ENCODE assay signal across 14 cellular contexts in genomic region chr12:53825246-53826081, GRCh38.
A peak's percentile ranks its signal among the peaks of the same experiment; 100 is the strongest.
DNase-seq lines count a peak whose midpoint lies in the region; ATAC-seq and TF ChIP-seq lines count a peak whose summit lies in the region.
"Had no signal": no experiment of that assay in that cellular context is flagged by ENCODE, and none has a peak within 500 bp of the region (broad histone marks: within the 10 kb centered on the region; RNA-seq: fewer than 3 reads in every experiment).

No MANE protein-coding gene starts in this region.

- DNase-seq in COLO829 (ENCODE audit: low spot score), result peak; percentile 54
- peak; percentile 73 for DNase-seq in HuH-7.5 (ENCODE audit: low spot score)
- DNase-seq in T1000 (lab: John Stamatoyannopoulos, UW), result peak; percentile 100
- no peak for DNase-seq in left lung
- DNase-seq in NCI-H2029 (lab: John Stamatoyannopoulos, UW), result no peak
- DNase-seq in inferior parietal cortex (ENCODE audit: extremely low spot score), result no peak
- DNase-seq in trophoblast cell, result no peak
- DNase-seq: activated naive CD4-positive, alpha-beta T cell; DND-41; effector memory CD4-positive, alpha-beta T cell; SHP77 treated with DMSO at 0.1 percent for 48 hours; stimulated activated CD4-positive, alpha-beta T cell treated with anti-CD3 and anti-CD28 coated beads, Interleukin-15, amount 100 ng/mL, for 24 hours had no signal

- no peak overlapping the region for H3K14ac ChIP-seq in trophoblast cell (ENCODE audit: low read length)

- no peak overlapping the region for H4K91ac ChIP-seq in trophoblast cell (ENCODE audit: low read depth, low read length)

- no CpG with 5 or more reads among the region's 8 CpGs for WGBS in trophoblast cell (ENCODE audit: extremely low coverage, insufficient coverage, insufficient read length)

- H4K8ac ChIP-seq in trophoblast cell (ENCODE audit: low read depth, low read length), result no peak overlapping the region

- no peaks in the 10 kb centered on the region for H3K79me2 ChIP-seq in trophoblast cell (ENCODE audit: control insufficient read depth, insufficient read depth, low read length, poor library complexity)

- intact Hi-C loops in left lung (cut with DNase I), result no loop called here

- H3K18ac ChIP-seq in trophoblast cell (ENCODE audit: low read length), result no peak overlapping the region

- H3K27ac ChIP-seq in left lung (no peak overlapping the region), trophoblast cell (ENCODE audit: low read depth, low read length) (no peak overlapping the region)
- H3K27ac ChIP-seq: gastroesophageal sphincter had no signal

- H3K9me3 ChIP-seq in left lung (no peaks in the 10 kb centered on the region), trophoblast cell (ENCODE audit: insufficient read depth, low read depth, low read length) (peaks cover 2% of the 10 kb centered on the region)
- H3K9me3 ChIP-seq: gastroesophageal sphincter had no signal

- H3K36me3 ChIP-seq in left lung (no peaks in the 10 kb centered on the region), trophoblast cell (ENCODE audit: control insufficient read depth in 1 of 2, insufficient read depth in 2 of 2, low read length in 2 of 2) (no peaks in the 10 kb centered on the region)
- H3K36me3 ChIP-seq: gastroesophageal sphincter had no signal

- no peak overlapping the region for H3K23ac ChIP-seq in trophoblast cell (ENCODE audit: low read length)

- H3K4me3 ChIP-seq in left lung (no peak overlapping the region), trophoblast cell (ENCODE audit: low read depth, low read length) (no peak overlapping the region)
- H3K4me3 ChIP-seq: gastroesophageal sphincter had no signal

- H2BK5ac ChIP-seq in trophoblast cell (ENCODE audit: low read depth, low read length, poor library complexity), result no peak overlapping the region

- H2AK5ac ChIP-seq in trophoblast cell (ENCODE audit: low read length), result no peak overlapping the region

- H3K9ac ChIP-seq in trophoblast cell (ENCODE audit: low read length), result no peak overlapping the region

- H3K4me1 ChIP-seq in left lung (no peaks in the 10 kb centered on the region), trophoblast cell (ENCODE audit: control insufficient read depth in 1 of 2, insufficient read depth in 2 of 2, low read length in 2 of 2) (no peaks in the 10 kb centered on the region)
- H3K4me1 ChIP-seq: gastroesophageal sphincter had no signal

- H2AFZ ChIP-seq in trophoblast cell (ENCODE audit: insufficient read depth, low read length, poor library complexity), result no peak overlapping the region

- no peak overlapping the region for H3K4ac ChIP-seq in trophoblast cell (ENCODE audit: low read depth, low read length)

- no peak overlapping the region for H2BK120ac ChIP-seq in trophoblast cell (ENCODE audit: insufficient read depth, low read length, poor library complexity)

- peak; percentile 84 for ATAC-seq in left lung
- ATAC-seq in HG03442 (IDR thresholded peaks at IDR 0.05; ENCODE audit: unreplicated experiment), result no peak
- ATAC-seq: gastroesophageal sphincter had no signal

- TF ChIP-seq CTCF in left lung (IDR thresholded peaks at IDR 0.05), result no peak

- H3K27me3 ChIP-seq in left lung (peaks cover 0 to 25% of the 10 kb centered on the region in 2 donors), trophoblast cell (ENCODE audit: insufficient read depth, low read length) (no peaks in the 10 kb centered on the region)

- H3K79me1 ChIP-seq in trophoblast cell (ENCODE audit: low read length), result no peaks in the 10 kb centered on the region

- H2BK12ac ChIP-seq in trophoblast cell (ENCODE audit: low read length), result no peak overlapping the region

- H3K4me2 ChIP-seq in trophoblast cell (ENCODE audit: low read length), result no peak overlapping the region

- H4K12ac ChIP-seq in trophoblast cell (ENCODE audit: low read depth, low read length), result no peak overlapping the region

Comparison
In these comparisons a context has a peak if more than half of its experiments do, and no peak if none do; other contexts are left out.
1. DNase-seq: peak in COLO829 (single experiment), HuH-7.5 (single experiment) and T1000 (single experiment); none in left lung (0 of 2), NCI-H2029 (single experiment), inferior parietal cortex (single experiment) and trophoblast cell (0 of 2).